Comparison of ENCODE assay signal across 8 cellular contexts in genomic region chr4:151801547-151802516, GRCh38. TPM values are rescaled to one million over a fixed set of nuclear protein-coding genes. Genes with fewer than 3 reads are reported as not detected.
DNase-seq lines count a peak whose midpoint lies in the region; ATAC-seq and TF ChIP-seq lines count a peak whose summit lies in the region.

No MANE protein-coding gene starts in this region.

- no peak overlapping the region for H3K27ac Mint-ChIP-seq in CD8-positive, alpha-beta T cell

- no peak overlapping the region for H3K4me3 ChIP-seq in CD8-positive, alpha-beta T cell (ENCODE audit: low read depth, low read length)
- H3K4me3 ChIP-seq in OCI-LY3 (ENCODE audit: low read length), result no peak overlapping the region

- no peaks in the 10 kb centered on the region for H3K27me3 Mint-ChIP-seq in CD8-positive, alpha-beta T cell (ENCODE audit: low read depth)

- H3K4me1 ChIP-seq in CD8-positive, alpha-beta T cell (ENCODE audit: insufficient read depth, low read length), result no peaks in the 10 kb centered on the region
- peaks cover 25% of the 10 kb centered on the region for H3K4me1 ChIP-seq in OCI-LY3 (ENCODE audit: low read length)

- no peak overlapping the region for H3K9ac ChIP-seq in OCI-LY3 (ENCODE audit: low read length)

- H3K9me3 Mint-ChIP-seq in CD8-positive, alpha-beta T cell, result no peaks in the 10 kb centered on the region

- no peaks in the 10 kb centered on the region for H3K36me3 Mint-ChIP-seq in CD8-positive, alpha-beta T cell

- peak overlapping the region; percentile 13 for H3K4me2 ChIP-seq in OCI-LY3 (ENCODE audit: low read length)

- no peaks in the 10 kb centered on the region for H4K20me1 ChIP-seq in OCI-LY3 (ENCODE audit: insufficient read depth, low read length)

- H3K79me2 ChIP-seq in OCI-LY3 (ENCODE audit: low read length), result no peaks in the 10 kb centered on the region

- intact Hi-C loops in CD8-positive, alpha-beta T cell (cut with DNase I, micrococcal nuclease), result no loop called here

- no peak overlapping the region for H3K27ac ChIP-seq in CD8-positive, alpha-beta T cell (ENCODE audit: low read depth, low read length)
- no peak overlapping the region for H3K27ac ChIP-seq in OCI-LY3 (ENCODE audit: low read length)

- ATAC-seq in CD8-positive, alpha-beta T cell, result peak; percentile 87
- ATAC-seq in GM21390 (IDR thresholded peaks at IDR 0.05; ENCODE audit: unreplicated experiment) (peak; percentile 37), HG02610 (IDR thresholded peaks at IDR 0.05; ENCODE audit: unreplicated experiment) (no peak), GM21717 (IDR thresholded peaks at IDR 0.05; ENCODE audit: unreplicated experiment) (no peak)

- H3K4me1 Mint-ChIP-seq in CD8-positive, alpha-beta T cell (ENCODE audit: low read depth), result no peaks in the 10 kb centered on the region

- peak overlapping the region; percentile 44 for H2AFZ ChIP-seq in OCI-LY3 (ENCODE audit: low read depth, low read length)

- CTCF ChIA-PET in CD8-positive, alpha-beta T cell (lab: Charles Lee), result interaction anchor here (0.7 to 2.1 kb wide), 7 partner anchors 9 to 77 kb away, joined by 3 to 18 read pairs (median 3); no protein-coding TSS in a partner anchor

- TF ChIP-seq CTCF in CD8-positive, alpha-beta T cell (IDR thresholded peaks at IDR 0.05), result peak; percentile 95
- peak; percentile 97 for TF ChIP-seq CTCF in OCI-LY3 (IDR thresholded peaks at IDR 0.05; ENCODE audit: low read depth, low read length)

- H3K4me3 Mint-ChIP-seq in CD8-positive, alpha-beta T cell, result no peak overlapping the region

- H3K9me3 ChIP-seq in CD8-positive, alpha-beta T cell (ENCODE audit: low read length), result no peaks in the 10 kb centered on the region
- no peaks in the 10 kb centered on the region for H3K9me3 ChIP-seq in OCI-LY3 (ENCODE audit: insufficient read depth, low read length)

- no peaks in the 10 kb centered on the region for H3K36me3 ChIP-seq in CD8-positive, alpha-beta T cell (ENCODE audit: insufficient read depth, low read length)
- H3K36me3 ChIP-seq in OCI-LY3 (replicated peaks; ENCODE audit: low read depth, low read length), result no peaks in the 10 kb centered on the region

- peak; percentile 25 to 67 (median 59) for DNase-seq in CD8-positive, alpha-beta T cell
- DNase-seq in activated T-cell treated with anti-CD3 and anti-CD28 coated beads, Interleukin-2, amount 50 U/mL, for 1 hour, result peak; percentile 58
- DNase-seq in fibroblast of the conjunctiva (ENCODE audit: low read depth), result peak; percentile 9
- peak; percentile 43 to 67 for DNase-seq in stimulated activated CD4-positive, alpha-beta T cell treated with anti-CD3 and anti-CD28 coated beads, Interleukin-12 subunit alpha, Interleukin-12 subunit beta, amount 100 ng/mL, for 24 hours (ENCODE audit: low read depth in 2 of 2)

- POLR2A ChIA-PET in CD8-positive, alpha-beta T cell (lab: Charles Lee), result no interaction called here

- H3K27me3 ChIP-seq in CD8-positive, alpha-beta T cell (ENCODE audit: insufficient read depth, low read length), result no peaks in the 10 kb centered on the region
- H3K27me3 ChIP-seq in OCI-LY3 (ENCODE audit: low read depth, low read length), result no peaks in the 10 kb centered on the region

RNA-seq across cellular contexts. Expression of gene GATB, which starts 41.0 kb away (rescaled TPM):
- total RNA-seq in CD8-positive, alpha-beta T cell, result 1 to 10 TPM; 3.3 to 5.1 TPM

Comparison
In these comparisons a context has a peak if more than half of its experiments do, and no peak if none do; other contexts are left out.
1. ATAC-seq: peak in CD8-positive, alpha-beta T cell (single experiment) and GM21390 (single experiment); none in HG02610 (single experiment) and GM21717 (single experiment).
2. DNase-seq: peak in every context shown above with its lines; median percentile 59 in CD8-positive, alpha-beta T cell; 58 in activated T-cell treated with anti-CD3 and anti-CD28 coated beads, Interleukin-2, amount 50 U/mL, for 1 hour; 55 in stimulated activated CD4-positive, alpha-beta T cell treated with anti-CD3 and anti-CD28 coated beads, Interleukin-12 subunit alpha, Interleukin-12 subunit beta, amount 100 ng/mL, for 24 hours; 9 in fibroblast of the conjunctiva.